In genomic region chr11:62427630-62428233, GRCh38 we compare ENCODE assay signal across 8 cellular contexts. TPM values are rescaled to one million over a fixed set of nuclear protein-coding genes. Genes with fewer than 3 reads are reported as not detected.
A peak's percentile ranks its signal among the peaks of the same experiment; 100 is the strongest.
DNase-seq lines count a peak whose midpoint lies in the region; ATAC-seq and TF ChIP-seq lines count a peak whose summit lies in the region.

No MANE protein-coding gene starts in this region.

- intact Hi-C loops in psoas muscle (cut with DNase I) = no loop called here

- DNase-seq in AG04449 (ENCODE audit: low read depth, low spot score) = peak; percentile 23
- DNase-seq in WTC11 (ENCODE audit: low spot score) = no peak
- DNase-seq in kidney tubule cell (ENCODE audit: low spot score) = peak; percentile 47
- DNase-seq in NCI-H524 treated with DMSO at 0.1 percent for 48 hours (lab: John Stamatoyannopoulos, UW) = no peak
- DNase-seq in NCI-H2029 (lab: John Stamatoyannopoulos, UW) = no peak
- no peak for DNase-seq in psoas muscle

- H3K4me1 ChIP-seq in HEK293 (ENCODE audit: control insufficient read depth, insufficient read depth, low read length) (no peaks in the 10 kb centered on the region; the same call in 1 of the 2 replicates), psoas muscle (no peaks in the 10 kb centered on the region)

- H3K27me3 ChIP-seq in psoas muscle (ENCODE audit: insufficient read depth in 3 of 3, low read length in 2 of 3) = no peaks in the 10 kb centered on the region

- H3K4me3 ChIP-seq in AG04449 (ENCODE audit: low read depth, low read length) = no peak overlapping the region
- no peak overlapping the region for H3K4me3 ChIP-seq in HEK293 (ENCODE audit: low read depth, low read length)
- H3K4me3 ChIP-seq in psoas muscle = no peak overlapping the region

- 64 to 67% (median 65%) methylated on average over 6 of the region's 6 CpGs for WGBS in psoas muscle, 3 donors

- no peak for TF ChIP-seq CTCF in AG04449 (IDR thresholded peaks at IDR 0.05; ENCODE audit: insufficient read depth, low read length, missing control alignments)
- no peak for TF ChIP-seq CTCF in HEK293 (tag by site-specific recombination; IDR thresholded peaks at IDR 0.05)
- TF ChIP-seq CTCF in WTC11 (IDR thresholded peaks at IDR 0.05) = no peak
- TF ChIP-seq CTCF in psoas muscle (IDR thresholded peaks at IDR 0.05) = no peak

- H3K27ac ChIP-seq in HEK293 (ENCODE audit: extremely low read depth, low read depth, low read length) = no peak overlapping the region
- H3K27ac ChIP-seq in psoas muscle = no peak overlapping the region

- peaks cover 10% of the 10 kb centered on the region for H3K9me3 Mint-ChIP-seq in WTC11

- H3K4me3 Mint-ChIP-seq in WTC11 = no peak overlapping the region

- no peaks in the 10 kb centered on the region for H3K36me3 Mint-ChIP-seq in WTC11

- no peaks in the 10 kb centered on the region for H3K36me3 ChIP-seq in HEK293 (ENCODE audit: control insufficient read depth in 2 of 2, insufficient read depth in 1 of 2, low read length in 2 of 2)
- no peaks in the 10 kb centered on the region for H3K36me3 ChIP-seq in psoas muscle (ENCODE audit: insufficient read depth in 1 of 2, low read depth in 1 of 2)

- peaks cover 8% of the 10 kb centered on the region for H3K4me1 Mint-ChIP-seq in WTC11

- CTCF ChIA-PET in AG04449 (lab: Yijun Ruan, JAX) (interaction anchor here (1.1 to 16.0 kb wide), 7 partner anchors 17 to 131 kb away, joined by 3 to 337 read pairs (median 10); partner anchors contain the start of gene AHNAK), HEK293 (lab: Yijun Ruan, JAX) (interaction anchor here (0.7 to 7.8 kb wide), 6 partner anchors 16 to 132 kb away, joined by 3 to 188 read pairs (median 4); partner anchors contain the start of gene SCGB1D4), WTC11 (lab: Charles Lee) (interaction anchor here (0.5 to 11.8 kb wide), 6 partner anchors 8 to 267 kb away, joined by 3 to 552 read pairs (median 4); partner anchors contain the start of gene AHNAK)

- peak overlapping the region; percentile 2; the same call in 1 of the 2 replicates for H3K27ac Mint-ChIP-seq in WTC11

- POLR2A ChIA-PET in AG04449 (lab: Yijun Ruan, JAX) = interaction anchor here (0.9 to 1.6 kb wide), 3 partner anchors 17 to 116 kb away, joined by 3 to 4 read pairs (median 4); no protein-coding TSS in a partner anchor
- POLR2A ChIA-PET in HEK293 (lab: Yijun Ruan, JAX) = interaction anchor here (0.6 to 0.7 kb wide), 2 partner anchors 130 to 253 kb away, joined by 3 to 6 read pairs; no protein-coding TSS in a partner anchor
- POLR2A ChIA-PET in WTC11 (lab: Charles Lee) = interaction anchor here (0.7 to 0.9 kb wide), 2 partner anchors 12 to 119 kb away, joined by 3 to 5 read pairs; partner anchors contain the start of gene AHNAK

- ATAC-seq in WTC11 (no peak), GM19467 (IDR thresholded peaks at IDR 0.05; ENCODE audit: unreplicated experiment) (no peak), psoas muscle (no peak)

- peaks cover 22% of the 10 kb centered on the region for H3K27me3 Mint-ChIP-seq in WTC11 (ENCODE audit: low read depth)

- H3K9me3 ChIP-seq in HEK293 (ENCODE audit: control insufficient read depth, insufficient read depth, low read depth, low read length) (no peaks in the 10 kb centered on the region), psoas muscle (no peaks in the 10 kb centered on the region)

TF ChIP-seq in HEK293, 187 proteins besides CTCF, POLR2A, EP300 and RAD21 (continues in another document):
- TF ChIP-seq ZBTB20 (tag by site-specific recombination; IDR thresholded peaks at IDR 0.05) = no peak
- TF ChIP-seq IKZF3 (tag by site-specific recombination; IDR thresholded peaks at IDR 0.05) = no peak
- TF ChIP-seq PRDM10 (tag by site-specific recombination; IDR thresholded peaks at IDR 0.05) = no peak
- TF ChIP-seq KLF9 (tag by site-specific recombination; IDR thresholded peaks at IDR 0.05; ENCODE audit: low read depth) = no peak
- no peak for TF ChIP-seq ZNF623 (tag by site-specific recombination; IDR thresholded peaks at IDR 0.05)
- TF ChIP-seq ZNF426 (tag by site-specific recombination; IDR thresholded peaks at IDR 0.05) = no peak
- TF ChIP-seq WT1 (tag by site-specific recombination; IDR thresholded peaks at IDR 0.05) = 0 out of 2 replicates have a peak, but pooled peaks have one; percentile 32
- TF ChIP-seq ZNF157 (tag by site-specific recombination; IDR thresholded peaks at IDR 0.05) = no peak
- 0 out of 2 replicates have a peak, but pooled peaks have one; percentile 14 for TF ChIP-seq ZNF366 (tag by site-specific recombination; conservative IDR thresholded peaks at IDR 0.05)
- TF ChIP-seq SP7 (tag by site-specific recombination; IDR thresholded peaks at IDR 0.05) = peak; percentile 98
- TF ChIP-seq ZNF530 (tag by site-specific recombination; IDR thresholded peaks at IDR 0.05; ENCODE audit: low read depth) = no peak
- TF ChIP-seq ZSCAN23 (tag by site-specific recombination; IDR thresholded peaks at IDR 0.05) = no peak
- no peak for TF ChIP-seq TRIM28 (IDR thresholded peaks at IDR 0.05; ENCODE audit: borderline replicate concordance, low read length)

TF ChIP-seq in WTC11, 78 proteins besides CTCF, POLR2A, EP300 and RAD21:
- TF ChIP-seq IRF1 (CRISPR knock-in tag; IDR thresholded peaks at IDR 0.05) = no peak
TF ChIP-seq in WTC11: peak in this region for 0.

RNA-seq across cellular contexts. Expression of gene SCGB1A1, which starts 8.9 kb away (rescaled TPM):
- 1.1 to 1.6 TPM (median 1.2 TPM) in 3 replicates for total RNA-seq in WTC11 (2021)
- not detected for total RNA-seq in psoas muscle
- polyA plus RNA-seq in psoas muscle = under 1 TPM in 1 of 3 donors, not detected in 2; 0.35 TPM

Comparison
In these comparisons a context has a peak if more than half of its experiments do, and no peak if none do; other contexts are left out.
1. DNase-seq: peak in AG04449 (single experiment) and kidney tubule cell (single experiment); none in WTC11 (single experiment), NCI-H524 treated with DMSO at 0.1 percent for 48 hours (single experiment), NCI-H2029 (single experiment) and psoas muscle (0 of 2).